Comparison of ENCODE assay signal across 1 cellular context in genomic region chr1:200885564-200886402, GRCh38.
TF ChIP-seq lines count a peak whose summit lies in the region.

No MANE protein-coding gene starts in this region.

TF ChIP-seq in GM12878, 131 proteins besides CTCF, POLR2A, EP300 and RAD21 (continued from another document):
- TF ChIP-seq, protein P1, sequence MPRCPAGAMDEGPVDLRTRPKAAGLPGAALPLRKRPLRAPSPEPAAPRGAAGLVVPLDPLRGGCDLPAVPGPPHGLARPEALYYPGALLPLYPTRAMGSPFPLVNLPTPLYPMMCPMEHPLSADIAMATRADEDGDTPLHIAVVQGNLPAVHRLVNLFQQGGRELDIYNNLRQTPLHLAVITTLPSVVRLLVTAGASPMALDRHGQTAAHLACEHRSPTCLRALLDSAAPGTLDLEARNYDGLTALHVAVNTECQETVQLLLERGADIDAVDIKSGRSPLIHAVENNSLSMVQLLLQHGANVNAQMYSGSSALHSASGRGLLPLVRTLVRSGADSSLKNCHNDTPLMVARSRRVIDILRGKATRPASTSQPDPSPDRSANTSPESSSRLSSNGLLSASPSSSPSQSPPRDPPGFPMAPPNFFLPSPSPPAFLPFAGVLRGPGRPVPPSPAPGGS (IDR thresholded peaks at IDR 0.05; ENCODE audit: borderline replicate concordance, insufficient read depth, low read depth, low read length, poor library complexity, severe bottlenecking) = no peak
- TF ChIP-seq BHLHE40 (IDR thresholded peaks at IDR 0.05; ENCODE audit: borderline replicate concordance in 1 of 2, low read depth in 2 of 2, low read length in 1 of 2) (peak; percentile 56 to 80), CBX3 (IDR thresholded peaks at IDR 0.05; ENCODE audit: borderline replicate concordance, low read depth) (no peak), ZBTB11 (CRISPR knock-in tag; IDR thresholded peaks at IDR 0.05) (no peak), IKZF1 (conservative IDR thresholded peaks at IDR 0.05) (peak; percentile 54), GABPA (IDR thresholded peaks at IDR 0.05; ENCODE audit: low read depth) (no peak), GATAD2B (conservative IDR thresholded peaks at IDR 0.05; ENCODE audit: low read depth) (peak; percentile 40; the same call in 1 of the 2 replicates), ZBTB33 (IDR thresholded peaks at IDR 0.05) (no peak), SIN3A (IDR thresholded peaks at IDR 0.05; ENCODE audit: low read depth, low read length) (no peak), MXI1 (IDR thresholded peaks at IDR 0.05; ENCODE audit: low read depth, low read length) (no peak), ZNF24 (IDR thresholded peaks at IDR 0.05) (peak; percentile 32; the same call in 1 of the 2 replicates), SMAD5 (IDR thresholded peaks at IDR 0.05; ENCODE audit: low read depth) (no peak), EED (IDR thresholded peaks at IDR 0.05; ENCODE audit: low read depth) (no peak), TAF1 (IDR thresholded peaks at IDR 0.05; ENCODE audit: borderline replicate concordance, low read depth, low read length) (no peak), MEF2B (IDR thresholded peaks at IDR 0.05; ENCODE audit: partially characterized antibody, poor library complexity, severe bottlenecking) (peak; percentile 31), CREM (IDR thresholded peaks at IDR 0.05; ENCODE audit: low read depth) (no peak), RAD51 (IDR thresholded peaks at IDR 0.05) (peak; percentile 64; the same call in 1 of the 2 replicates), ZNF384 (IDR thresholded peaks at IDR 0.05; ENCODE audit: borderline replicate concordance, low read depth, low read length) (peak; percentile 40; the same call in 1 of the 2 replicates), CHD1 (IDR thresholded peaks at IDR 0.05; ENCODE audit: low read depth, low read length) (no peak), IRF4 (IDR thresholded peaks at IDR 0.05; ENCODE audit: low read depth, low read length) (no peak), JUND (IDR thresholded peaks at IDR 0.05; ENCODE audit: low read depth, low read length) (no peak), MTA2 (IDR thresholded peaks at IDR 0.05; ENCODE audit: low read depth) (peak; percentile 84)
- TF ChIP-seq, protein P2, sequence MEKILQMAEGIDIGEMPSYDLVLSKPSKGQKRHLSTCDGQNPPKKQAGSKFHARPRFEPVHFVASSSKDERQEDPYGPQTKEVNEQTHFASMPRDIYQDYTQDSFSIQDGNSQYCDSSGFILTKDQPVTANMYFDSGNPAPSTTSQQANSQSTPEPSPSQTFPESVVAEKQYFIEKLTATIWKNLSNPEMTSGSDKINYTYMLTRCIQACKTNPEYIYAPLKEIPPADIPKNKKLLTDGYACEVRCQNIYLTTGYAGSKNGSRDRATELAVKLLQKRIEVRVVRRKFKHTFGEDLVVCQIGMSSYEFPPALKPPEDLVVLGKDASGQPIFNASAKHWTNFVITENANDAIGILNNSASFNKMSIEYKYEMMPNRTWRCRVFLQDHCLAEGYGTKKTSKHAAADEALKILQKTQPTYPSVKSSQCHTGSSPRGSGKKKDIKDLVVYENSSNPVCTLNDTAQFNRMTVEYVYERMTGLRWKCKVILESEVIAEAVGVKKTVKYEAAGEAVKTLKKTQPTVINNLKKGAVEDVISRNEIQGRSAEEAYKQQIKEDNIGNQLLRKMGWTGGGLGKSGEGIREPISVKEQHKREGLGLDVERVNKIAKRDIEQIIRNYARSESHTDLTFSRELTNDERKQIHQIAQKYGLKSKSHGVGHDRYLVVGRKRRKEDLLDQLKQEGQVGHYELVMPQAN (conservative IDR thresholded peaks at IDR 0.05) = no peak
- TF ChIP-seq, protein P3, sequence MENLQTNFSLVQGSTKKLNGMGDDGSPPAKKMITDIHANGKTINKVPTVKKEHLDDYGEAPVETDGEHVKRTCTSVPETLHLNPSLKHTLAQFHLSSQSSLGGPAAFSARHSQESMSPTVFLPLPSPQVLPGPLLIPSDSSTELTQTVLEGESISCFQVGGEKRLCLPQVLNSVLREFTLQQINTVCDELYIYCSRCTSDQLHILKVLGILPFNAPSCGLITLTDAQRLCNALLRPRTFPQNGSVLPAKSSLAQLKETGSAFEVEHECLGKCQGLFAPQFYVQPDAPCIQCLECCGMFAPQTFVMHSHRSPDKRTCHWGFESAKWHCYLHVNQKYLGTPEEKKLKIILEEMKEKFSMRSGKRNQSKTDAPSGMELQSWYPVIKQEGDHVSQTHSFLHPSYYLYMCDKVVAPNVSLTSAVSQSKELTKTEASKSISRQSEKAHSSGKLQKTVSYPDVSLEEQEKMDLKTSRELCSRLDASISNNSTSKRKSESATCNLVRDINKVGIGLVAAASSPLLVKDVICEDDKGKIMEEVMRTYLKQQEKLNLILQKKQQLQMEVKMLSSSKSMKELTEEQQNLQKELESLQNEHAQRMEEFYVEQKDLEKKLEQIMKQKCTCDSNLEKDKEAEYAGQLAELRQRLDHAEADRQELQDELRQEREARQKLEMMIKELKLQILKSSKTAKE (IDR thresholded peaks at IDR 0.05; ENCODE audit: low read depth, poor library complexity, severe bottlenecking) = peak; percentile 31
